ENCODE assay signal across 8 cellular contexts in the genomic region with DNA sequence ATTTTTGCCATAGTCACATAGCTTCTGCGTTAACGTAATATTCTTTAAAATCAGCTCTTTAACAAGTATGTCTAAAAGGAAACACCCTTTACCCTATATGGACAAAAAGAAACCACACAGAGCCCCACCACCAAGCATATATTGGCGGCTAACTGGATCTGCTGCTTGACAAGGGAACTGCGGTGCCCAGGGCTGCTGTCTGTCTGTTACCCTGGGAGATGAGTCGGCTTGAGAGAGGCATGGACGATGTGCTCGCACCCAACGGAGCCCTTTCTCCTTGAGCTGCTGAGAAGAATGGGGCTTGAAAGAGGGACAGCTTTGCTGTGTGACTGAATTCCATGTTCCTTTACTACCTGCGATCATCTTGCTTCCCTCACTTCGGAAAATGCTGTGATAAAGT.
DNase-seq lines count a peak whose midpoint lies in the region; ATAC-seq and TF ChIP-seq lines count a peak whose summit lies in the region.

No MANE protein-coding gene starts in this region.

- peaks cover 79% of the 10 kb centered on the region for H3K27me3 ChIP-seq in left ventricle myocardium inferior (ENCODE audit: low read depth)

- peak; percentile 15 for DNase-seq in Ammon's horn (ENCODE audit: low spot score)
- DNase-seq in RPMI8226 = peak; percentile 45
- no peak for DNase-seq in epithelial cell of prostate (ENCODE audit: low read depth, low spot score)
- no peak for DNase-seq in left ventricle myocardium inferior
- no peak for DNase-seq in activated CD8-positive, alpha-beta memory T cell treated with anti-CD3 and anti-CD28 coated beads, Interleukin-2, amount 50 U/mL, for 48 hours
- DNase-seq in cerebellum (ENCODE audit: low spot score) = no peak

- no peak for TF ChIP-seq CTCF in left ventricle myocardium inferior (IDR thresholded peaks at IDR 0.05; ENCODE audit: borderline replicate concordance)

- H3K27ac ChIP-seq in epithelial cell of prostate (peak overlapping the region; percentile 32), left ventricle myocardium inferior (replicated peaks) (no peak overlapping the region)

- H3K36me3 ChIP-seq in left ventricle myocardium inferior = no peaks in the 10 kb centered on the region

- peak; percentile 11 for ATAC-seq in GM19438 (IDR thresholded peaks at IDR 0.05; ENCODE audit: low read depth, unreplicated experiment)
- no peak for ATAC-seq in GM21737 (IDR thresholded peaks at IDR 0.05; ENCODE audit: unreplicated experiment)

- H3K4me1 ChIP-seq in left ventricle myocardium inferior = peaks cover 4% of the 10 kb centered on the region

- intact Hi-C loops in left ventricle myocardium inferior (cut with micrococcal nuclease) = no loop called here

- no peak overlapping the region for H3K4me3 ChIP-seq in left ventricle myocardium inferior

- H3K9me3 ChIP-seq in left ventricle myocardium inferior (replicated peaks) = no peaks in the 10 kb centered on the region

Comparison
In these comparisons a context has a peak if more than half of its experiments do, and no peak if none do; other contexts are left out.
1. DNase-seq: peak in Ammon's horn (single experiment) and RPMI8226 (single experiment); none in epithelial cell of prostate (single experiment), left ventricle myocardium inferior (single experiment), activated CD8-positive, alpha-beta memory T cell treated with anti-CD3 and anti-CD28 coated beads, Interleukin-2, amount 50 U/mL, for 48 hours (single experiment) and cerebellum (single experiment).